8 cellular contexts compared by ENCODE assay signal in genomic region chr13:51148952-51149573, GRCh38. TPM values are rescaled to one million over a fixed set of nuclear protein-coding genes. Genes with fewer than 3 reads are reported as not detected.
DNase-seq lines count a peak whose midpoint lies in the region; TF ChIP-seq lines count a peak whose summit lies in the region.

No MANE protein-coding gene starts in this region.

- POLR2A ChIA-PET in activated CD4-positive, alpha-beta memory T cell treated with anti-CD3 and anti-CD28 coated beads for 36 hours (lab: Charles Lee), result no interaction called here

- peak; percentile 10; the same call in 1 of the 3 replicates for TF ChIP-seq CTCF in GM12872 (IDR thresholded peaks at IDR 0.05; ENCODE audit: insufficient read depth, low read depth, low read length)
- TF ChIP-seq CTCF in brain microvascular endothelial cell (IDR thresholded peaks at IDR 0.05; ENCODE audit: low read depth, low read length, missing control alignments), result peak; percentile 81
- TF ChIP-seq CTCF in thyroid gland (IDR thresholded peaks at IDR 0.05), result peak; percentile 19 to 83 (median 71)

- CTCF ChIA-PET in activated CD4-positive, alpha-beta memory T cell treated with anti-CD3 and anti-CD28 coated beads for 36 hours (lab: Charles Lee), result interaction anchor here (1.4 to 4.9 kb wide), 2 partner anchors 22 to 138 kb away, joined by 3 to 54 read pairs; no protein-coding TSS in a partner anchor

- no peaks in the 10 kb centered on the region for H3K9me3 ChIP-seq in thyroid gland

- no peaks in the 10 kb centered on the region for H3K36me3 Mint-ChIP-seq in activated CD4-positive, alpha-beta memory T cell treated with anti-CD3 and anti-CD28 coated beads for 36 hours

- no peak for TF ChIP-seq POLR2A in thyroid gland (IDR thresholded peaks at IDR 0.05)

- H3K27ac ChIP-seq in brain microvascular endothelial cell (no peak overlapping the region), thyroid gland (no peak overlapping the region)

- peaks cover 4% of the 10 kb centered on the region for H3K4me1 Mint-ChIP-seq in activated CD4-positive, alpha-beta memory T cell treated with anti-CD3 and anti-CD28 coated beads for 36 hours (ENCODE audit: low read depth)

- H3K36me3 ChIP-seq in brain microvascular endothelial cell (replicated peaks), result no peaks in the 10 kb centered on the region
- H3K36me3 ChIP-seq in thyroid gland, result no peaks in the 10 kb centered on the region

- no peak overlapping the region for H3K4me3 Mint-ChIP-seq in activated CD4-positive, alpha-beta memory T cell treated with anti-CD3 and anti-CD28 coated beads for 36 hours

- WGBS in thyroid gland, 2 donors, result 5 to 10% methylated on average over 4 of the region's 4 CpGs

- DNase-seq in NCI-H2107 (lab: John Stamatoyannopoulos, UW), result peak; percentile 54
- DNase-seq in brain microvascular endothelial cell, result peak; percentile 72
- DNase-seq in inferior parietal cortex (ENCODE audit: extremely low spot score), result peak; percentile 84
- DNase-seq in thyroid gland, result peak; percentile 54 to 66
- DNase-seq in stimulated activated naive CD4-positive, alpha-beta T cell treated with Interleukin-2 at 50 U/mL for 16 hours (lab: John Stamatoyannopoulos, UW), result no peak
- no peak for DNase-seq in HPDE6-E6E7 (ENCODE audit: extremely low spot score)
- DNase-seq in activated CD4-positive, alpha-beta memory T cell treated with anti-CD3 and anti-CD28 coated beads for 36 hours, result no peak

- H3K27me3 Mint-ChIP-seq in activated CD4-positive, alpha-beta memory T cell treated with anti-CD3 and anti-CD28 coated beads for 36 hours, result peaks cover 28% of the 10 kb centered on the region

- no peak overlapping the region for H3K27ac Mint-ChIP-seq in activated CD4-positive, alpha-beta memory T cell treated with anti-CD3 and anti-CD28 coated beads for 36 hours

- intact Hi-C loops in thyroid gland (cut with DNase I), result loop anchor here (5.0 kb wide), 1 partner anchor 138 kb away; no protein-coding TSS in a partner anchor
- intact Hi-C loops in activated CD4-positive, alpha-beta memory T cell treated with anti-CD3 and anti-CD28 coated beads for 36 hours (cut with micrococcal nuclease), result no loop called here

- peaks cover 6% of the 10 kb centered on the region for H3K9me3 Mint-ChIP-seq in activated CD4-positive, alpha-beta memory T cell treated with anti-CD3 and anti-CD28 coated beads for 36 hours

- in situ Hi-C loops in brain microvascular endothelial cell (cut with HindIII; ENCODE audit: low pct_ligation_motif_present, low sequenced_read_pairs), result no loop called here

- no peaks in the 10 kb centered on the region for H3K4me1 ChIP-seq in thyroid gland

- H3K27me3 ChIP-seq in brain microvascular endothelial cell (replicated peaks) (peaks cover 4% of the 10 kb centered on the region), thyroid gland (no peaks in the 10 kb centered on the region)

- H3K4me3 ChIP-seq in brain microvascular endothelial cell (ENCODE audit: low read depth, low read length), result no peak overlapping the region
- H3K4me3 ChIP-seq in thyroid gland (replicated peaks in 1 of 3), result no peak overlapping the region

RNA-seq across cellular contexts. Expression of gene C13orf42, which starts 38.0 kb away (rescaled TPM):
- total RNA-seq in thyroid gland, result not detected
- total RNA-seq in activated CD4-positive, alpha-beta memory T cell treated with anti-CD3 and anti-CD28 coated beads for 36 hours, result not detected

Comparison
In these comparisons a context has a peak if more than half of its experiments do, and no peak if none do; other contexts are left out.
1. CTCF ChIP-seq: peak in every context shown above with its lines; median percentile 81 in brain microvascular endothelial cell; 71 in thyroid gland; 10 in GM12872.
2. DNase-seq: peak in NCI-H2107 (single experiment), brain microvascular endothelial cell (single experiment), inferior parietal cortex (single experiment) and thyroid gland (2 of 2); none in stimulated activated naive CD4-positive, alpha-beta T cell treated with Interleukin-2 at 50 U/mL for 16 hours (single experiment), HPDE6-E6E7 (single experiment) and activated CD4-positive, alpha-beta memory T cell treated with anti-CD3 and anti-CD28 coated beads for 36 hours (single experiment).